Comparison of ENCODE assay signal across 33 cellular contexts in the genomic region with DNA sequence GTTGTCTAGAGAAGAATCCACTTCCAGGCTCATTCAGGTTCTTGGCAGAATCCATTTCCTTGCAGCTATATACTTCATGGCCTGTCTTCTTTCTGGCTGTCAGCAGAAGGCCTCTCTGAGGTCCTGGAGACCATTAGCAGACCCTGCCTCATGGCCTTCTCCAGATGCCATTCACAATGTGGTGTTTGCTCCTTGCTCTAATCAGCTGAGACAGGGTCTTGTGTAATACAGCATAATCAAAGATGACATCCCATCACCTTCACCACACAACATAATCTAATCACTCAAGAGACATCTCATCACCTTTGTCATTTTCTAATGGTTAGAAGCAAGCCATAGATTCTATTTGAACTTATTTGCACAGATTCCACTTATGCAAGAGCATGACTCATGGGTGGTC.
"Had no signal": no experiment of that assay in that cellular context is flagged by ENCODE, and none has a peak within 500 bp of the region (broad histone marks: within the 10 kb centered on the region; RNA-seq: fewer than 3 reads in every experiment).

No MANE protein-coding gene starts in this region.

- DNase-seq: Karpas-422, KG1, MG63, MM.1S, MV-4-11, NCI-H1048, NCI-H1092, NCI-H1092 treated with DMSO at 0.1 percent for 48 hours, NCI-H1105, NCI-H1105 treated with DMSO at 0.1 percent for 48 hours, NCI-H1417, NCI-H1417 treated with DMSO at 0.1 percent for 48 hours, NCI-H1436, NCI-H1436 treated with DMSO at 0.1 percent for 48 hours, NCI-H146, NCI-H1694, NCI-H1694 treated with DMSO at 0.1 percent for 48 hours, NCI-H187, NCI-H187 treated with DMSO at 0.1 percent for 48 hours, NCI-H1930, NCI-H2029, NCI-H2029 treated with DMSO at 0.1 percent for 48 hours, NCI-H2081, NCI-H2081 treated with DMSO at 0.1 percent for 48 hours, NCI-H2107, NCI-H2171, NCI-H2171 treated with DMSO at 0.1 percent for 48 hours, NCI-H2227 treated with DMSO at 0.1 percent for 48 hours, NCI-H226, NCI-H345, NCI-H446, NCI-H446 treated with DMSO at 0.1 percent for 48 hours, NCI-H510A had no signal

- H3K4me3 ChIP-seq: MG63 had no signal
